ENCODE assay signal across 17 cellular contexts in the genomic region with DNA sequence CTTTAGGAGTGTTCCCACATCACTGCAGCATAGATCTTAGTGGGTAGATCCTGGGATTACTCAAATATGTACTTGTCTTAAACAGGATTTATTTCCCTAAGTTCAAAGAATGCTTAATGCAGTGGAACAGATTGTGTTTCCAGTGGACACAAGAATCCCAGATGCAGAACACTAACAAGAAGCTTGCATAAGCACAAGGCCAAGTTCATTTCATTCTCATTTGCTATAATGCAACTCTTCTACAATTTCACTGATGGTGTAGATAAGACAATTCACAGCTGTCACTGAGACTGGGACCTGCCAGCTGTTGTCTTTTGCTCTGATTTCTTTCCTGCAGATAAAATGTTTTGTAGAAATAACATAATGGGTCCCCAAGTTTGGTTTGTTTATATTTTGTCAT.
DNase-seq lines count a peak whose midpoint lies in the region; TF ChIP-seq lines count a peak whose summit lies in the region.
"Had no signal": no experiment of that assay in that cellular context is flagged by ENCODE, and none has a peak within 500 bp of the region (broad histone marks: within the 10 kb centered on the region; RNA-seq: fewer than 3 reads in every experiment).

No MANE protein-coding gene starts in this region.

- no peak overlapping the region for H3K4me2 ChIP-seq in smooth muscle cell
- H3K4me2 ChIP-seq: GM23338 had no signal

- no peak overlapping the region for H3K27ac Mint-ChIP-seq in activated CD4-positive, alpha-beta T cell treated with anti-CD3 and anti-CD28 coated beads, Interleukin-2, amount 10 ng/mL, durations not matched to agents 24 days and 14 days
- H3K27ac Mint-ChIP-seq: GM23338, HFFc6 had no signal

- H3K27me3 Mint-ChIP-seq in activated CD4-positive, alpha-beta T cell treated with anti-CD3 and anti-CD28 coated beads, Interleukin-2, amount 10 ng/mL, durations not matched to agents 24 days and 14 days = no peaks in the 10 kb centered on the region
- H3K27me3 Mint-ChIP-seq: CD4-positive, CD25-positive, alpha-beta regulatory T cell had no signal

- peaks cover 35% of the 10 kb centered on the region for H3F3A ChIP-seq in smooth muscle cell (ENCODE audit: low read depth)

- TF ChIP-seq CTCF in smooth muscle cell (IDR thresholded peaks at IDR 0.05; ENCODE audit: borderline replicate concordance, insufficient read depth, poor library complexity, severe bottlenecking) = no peak

- no peaks in the 10 kb centered on the region for H3K27me3 ChIP-seq in smooth muscle cell (ENCODE audit: low read depth)
- H3K27me3 ChIP-seq: SJSA1 had no signal

- no peak overlapping the region for H3K4me3 Mint-ChIP-seq in activated CD4-positive, alpha-beta T cell treated with anti-CD3 and anti-CD28 coated beads, Interleukin-2, amount 10 ng/mL, durations not matched to agents 24 days and 14 days
- H3K4me3 Mint-ChIP-seq: CD4-positive, CD25-positive, alpha-beta regulatory T cell; GM23338; HFFc6 had no signal

- H4K20me1 ChIP-seq in smooth muscle cell (ENCODE audit: low read depth) = no peaks in the 10 kb centered on the region

- peak; percentile 46 for DNase-seq in activated CD4-positive, alpha-beta T cell treated with anti-CD3 and anti-CD28 coated beads, Interleukin-2, amount 10 ng/mL, durations not matched to agents 24 days and 14 days
- DNase-seq in activated CD4-positive, alpha-beta T cell treated with anti-CD3 and anti-CD28 coated beads for 4 hours = no peak
- DNase-seq in OCI-M1 (lab: John Stamatoyannopoulos, UW) (peak; percentile 17), dedifferentiated amniotic fluid mesenchymal stem cell (ENCODE audit: extremely low spot score) (peak; percentile 18), smooth muscle cell (lab: John Stamatoyannopoulos, UW; ENCODE audit: unreplicated experiment) (no peak), foreskin melanocyte (no peak), GM19240 (ENCODE audit: insufficient read length, low spot score) (no peak), CD1c-positive myeloid dendritic cell (ENCODE audit: extremely low spot score) (no peak)
- DNase-seq: CD4-positive, CD25-positive, alpha-beta regulatory T cell; DMS79 treated with DMSO at 0.1 percent for 48 hours; GDM1; HFFc6; NCI-H1436; NCI-H2081 treated with DMSO at 0.1 percent for 48 hours; NCI-H446 had no signal

- no peaks in the 10 kb centered on the region for H3K36me3 Mint-ChIP-seq in activated CD4-positive, alpha-beta T cell treated with anti-CD3 and anti-CD28 coated beads, Interleukin-2, amount 10 ng/mL, durations not matched to agents 24 days and 14 days (ENCODE audit: low read depth)
- H3K36me3 Mint-ChIP-seq: CD4-positive, CD25-positive, alpha-beta regulatory T cell had no signal

- peak overlapping the region; percentile 66 for H3K27ac ChIP-seq in smooth muscle cell (ENCODE audit: low read depth)
- H3K27ac ChIP-seq: SJSA1 had no signal

- peaks cover 9% of the 10 kb centered on the region for H3K4me1 Mint-ChIP-seq in activated CD4-positive, alpha-beta T cell treated with anti-CD3 and anti-CD28 coated beads, Interleukin-2, amount 10 ng/mL, durations not matched to agents 24 days and 14 days

- H3K9me3 ChIP-seq in smooth muscle cell (replicated peaks; ENCODE audit: low read depth) = no peaks in the 10 kb centered on the region
- H3K9me3 ChIP-seq: SJSA1 had no signal

- no peak overlapping the region for H3K9ac ChIP-seq in smooth muscle cell (ENCODE audit: low read depth)

- no peak overlapping the region for H3K4me3 ChIP-seq in smooth muscle cell
- H3K4me3 ChIP-seq: GM23338, SJSA1 had no signal

- no peaks in the 10 kb centered on the region for H3K36me3 ChIP-seq in smooth muscle cell (ENCODE audit: low read depth)
- H3K36me3 ChIP-seq: SJSA1 had no signal

- intact Hi-C loops in activated CD4-positive, alpha-beta T cell treated with anti-CD3 and anti-CD28 coated beads, Interleukin-2, amount 10 ng/mL, durations not matched to agents 24 days and 14 days (cut with micrococcal nuclease) = no loop called here

- H3K4me1 ChIP-seq in smooth muscle cell (ENCODE audit: low read depth) = peaks cover 16% of the 10 kb centered on the region
- H3K4me1 ChIP-seq: SJSA1 had no signal

- H3K79me2 ChIP-seq in smooth muscle cell (ENCODE audit: low read depth) = no peaks in the 10 kb centered on the region

- peaks cover 17% of the 10 kb centered on the region for H3K9me3 Mint-ChIP-seq in activated CD4-positive, alpha-beta T cell treated with anti-CD3 and anti-CD28 coated beads, Interleukin-2, amount 10 ng/mL, durations not matched to agents 24 days and 14 days
- H3K9me3 Mint-ChIP-seq: HFFc6 had no signal

- no peak overlapping the region for H2AFZ ChIP-seq in smooth muscle cell (ENCODE audit: low read depth)
- H2AFZ ChIP-seq: GM23338 had no signal

Comparison
In these comparisons a context has a peak if more than half of its experiments do, and no peak if none do; other contexts are left out.
1. DNase-seq: peak in activated CD4-positive, alpha-beta T cell treated with anti-CD3 and anti-CD28 coated beads, Interleukin-2, amount 10 ng/mL, durations not matched to agents 24 days and 14 days (single experiment), OCI-M1 (single experiment) and dedifferentiated amniotic fluid mesenchymal stem cell (single experiment); none in activated CD4-positive, alpha-beta T cell treated with anti-CD3 and anti-CD28 coated beads for 4 hours (0 of 2), smooth muscle cell (single experiment), foreskin melanocyte (single experiment), GM19240 (single experiment) and CD1c-positive myeloid dendritic cell (single experiment).